In the genomic region with DNA sequence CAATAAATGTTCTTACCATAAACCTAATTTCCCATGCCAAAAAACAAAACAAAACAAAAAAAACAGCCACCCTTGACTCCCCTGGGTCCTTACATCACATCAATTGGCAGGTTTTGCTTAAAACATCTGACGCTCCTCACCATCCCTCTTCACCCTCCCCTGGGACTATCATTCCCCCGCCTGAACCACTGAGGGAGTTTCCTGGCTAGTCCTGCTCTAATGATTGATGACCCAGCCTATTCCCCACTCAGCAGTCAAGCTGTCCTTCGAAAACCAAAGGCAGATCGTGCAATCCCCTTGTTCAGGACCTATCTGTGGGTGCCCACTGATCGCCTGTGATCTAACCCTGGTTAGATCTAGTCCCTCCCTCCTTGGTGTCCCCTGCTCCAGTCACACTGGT, we compare ENCODE assay signal across 22 cellular contexts. TPM values are rescaled to one million over a fixed set of nuclear protein-coding genes. Genes with fewer than 3 reads are reported as not detected.
A peak's percentile ranks its signal among the peaks of the same experiment; 100 is the strongest.
DNase-seq lines count a peak whose midpoint lies in the region; ATAC-seq and TF ChIP-seq lines count a peak whose summit lies in the region.
"Had no signal": no experiment of that assay in that cellular context is flagged by ENCODE, and none has a peak within 500 bp of the region (broad histone marks: within the 10 kb centered on the region; RNA-seq: fewer than 3 reads in every experiment).

No MANE protein-coding gene starts in this region.

- H3K4me3 Mint-ChIP-seq in CD4-positive, alpha-beta T cell, result no peak overlapping the region
- H3K4me3 Mint-ChIP-seq: naive thymus-derived CD4-positive, alpha-beta T cell had no signal

- no peak overlapping the region for H3K4me3 ChIP-seq in stomach
- H3K4me3 ChIP-seq: hepatocyte, PC-9, SJCRH30, skin epidermis, testis had no signal

- POLR2A ChIA-PET in CD4-positive, alpha-beta T cell (lab: Charles Lee), result no interaction called here

- no peaks in the 10 kb centered on the region for H3K36me3 ChIP-seq in stomach
- H3K36me3 ChIP-seq: SJCRH30 had no signal

- no peak for TF ChIP-seq EP300 in stomach (IDR thresholded peaks at IDR 0.05)

- peak; percentile 51 for ATAC-seq in GM18907 (IDR thresholded peaks at IDR 0.05; ENCODE audit: unreplicated experiment)
- ATAC-seq in HG03108 (IDR thresholded peaks at IDR 0.05; ENCODE audit: unreplicated experiment), result peak; percentile 38
- no peak for ATAC-seq in SK-N-SH treated with all-trans-retinoic acid at 6 μM for 48 hours
- ATAC-seq in CD4-positive, alpha-beta T cell (ENCODE audit: poor library complexity), result no peak
- ATAC-seq: naive thymus-derived CD4-positive, alpha-beta T cell had no signal

- no peak overlapping the region for H3K27ac ChIP-seq in CD4-positive, alpha-beta T cell (ENCODE audit: low read depth, low read length)
- H3K27ac ChIP-seq in stomach, result no peak overlapping the region
- H3K27ac ChIP-seq: hepatocyte, PC-9, SJCRH30, skin epidermis, testis had no signal

- H3K4me1 Mint-ChIP-seq in CD4-positive, alpha-beta T cell (ENCODE audit: low read depth), result peaks cover 9% of the 10 kb centered on the region

- DNase-seq in D341Med (ENCODE audit: low spot score), result peak; percentile 41
- peak; percentile 32 for DNase-seq in SK-N-DZ (ENCODE audit: low spot score)
- DNase-seq in LoVo (ENCODE audit: low spot score), result no peak
- DNase-seq in CD4-positive, alpha-beta T cell, result no peak
- no peak for DNase-seq in stomach
- DNase-seq: activated gamma-delta T cell; cerebellar nuclear complex; Kasumi-1; naive thymus-derived CD4-positive, alpha-beta T cell; PC-9; posterior cingulate gyrus; SJCRH30; stimulated activated CD4-positive, alpha-beta T cell treated with anti-CD3 and anti-CD28 coated beads, Interleukin-4, amount 100 ng/mL, for 24 hours; stimulated activated CD8-positive, alpha-beta memory T cell treated with anti-CD3 and anti-CD28 coated beads, Interleukin-4, amount 100 ng/mL, for 48 hours; testis had no signal

- peaks cover 31% of the 10 kb centered on the region for H3K27me3 Mint-ChIP-seq in CD4-positive, alpha-beta T cell

- WGBS in stomach, 5 donors, result 53 to 71% (median 61%) methylated on average over 5 of the region's 5 CpGs

- no peak for TF ChIP-seq CTCF in CD4-positive, alpha-beta T cell (IDR thresholded peaks at IDR 0.05)
- no peak for TF ChIP-seq CTCF in stomach (IDR thresholded peaks at IDR 0.05)

- peaks cover 0 to 21% (median 9%) of the 10 kb centered on the region in 4 donors for H3K4me1 ChIP-seq in stomach
- H3K4me1 ChIP-seq: SJCRH30 had no signal

- CTCF ChIA-PET in CD4-positive, alpha-beta T cell (lab: Charles Lee), result no interaction called here

- H3K36me3 Mint-ChIP-seq in CD4-positive, alpha-beta T cell (ENCODE audit: low read depth), result no peaks in the 10 kb centered on the region

- no peak overlapping the region for H3K27ac Mint-ChIP-seq in CD4-positive, alpha-beta T cell
- H3K27ac Mint-ChIP-seq: naive thymus-derived CD4-positive, alpha-beta T cell had no signal

- peaks cover 3% of the 10 kb centered on the region for H3K9me3 Mint-ChIP-seq in CD4-positive, alpha-beta T cell

- no peak for TF ChIP-seq POLR2A in stomach (IDR thresholded peaks at IDR 0.05)

- no peaks in the 10 kb centered on the region for H3K27me3 ChIP-seq in CD4-positive, alpha-beta T cell (ENCODE audit: control insufficient read depth, insufficient read depth, low read length)
- H3K27me3 ChIP-seq in stomach, result peaks cover 0 to 10% (median 0%) of the 10 kb centered on the region in 3 donors
- H3K27me3 ChIP-seq: hepatocyte, SJCRH30, testis had no signal

- no peaks in the 10 kb centered on the region for H3K9me3 ChIP-seq in CD4-positive, alpha-beta T cell (ENCODE audit: control insufficient read depth, low read length)
- peaks cover 0 to 8% (median 6%) of the 10 kb centered on the region in 4 donors for H3K9me3 ChIP-seq in stomach
- H3K9me3 ChIP-seq: SJCRH30, testis had no signal

- intact Hi-C loops in CD4-positive, alpha-beta T cell (cut with DNase I, micrococcal nuclease), result no loop called here
- intact Hi-C loops in stomach (cut with DNase I; ENCODE audit: low total_unique reads), result no loop called here

TF ChIP-seq in SK-N-SH treated with all-trans-retinoic acid at 6 μM for 48 hours, 23 proteins besides CTCF, POLR2A, EP300 and RAD21:
- no peak for TF ChIP-seq ZC3H10 (CRISPR knock-in tag; IDR thresholded peaks at IDR 0.05)
- no peak for TF ChIP-seq PPARA (CRISPR knock-in tag; IDR thresholded peaks at IDR 0.05; ENCODE audit: borderline replicate concordance)
- TF ChIP-seq TOX (CRISPR knock-in tag; IDR thresholded peaks at IDR 0.05; ENCODE audit: borderline replicate concordance), result no peak
- TF ChIP-seq, protein P1, sequence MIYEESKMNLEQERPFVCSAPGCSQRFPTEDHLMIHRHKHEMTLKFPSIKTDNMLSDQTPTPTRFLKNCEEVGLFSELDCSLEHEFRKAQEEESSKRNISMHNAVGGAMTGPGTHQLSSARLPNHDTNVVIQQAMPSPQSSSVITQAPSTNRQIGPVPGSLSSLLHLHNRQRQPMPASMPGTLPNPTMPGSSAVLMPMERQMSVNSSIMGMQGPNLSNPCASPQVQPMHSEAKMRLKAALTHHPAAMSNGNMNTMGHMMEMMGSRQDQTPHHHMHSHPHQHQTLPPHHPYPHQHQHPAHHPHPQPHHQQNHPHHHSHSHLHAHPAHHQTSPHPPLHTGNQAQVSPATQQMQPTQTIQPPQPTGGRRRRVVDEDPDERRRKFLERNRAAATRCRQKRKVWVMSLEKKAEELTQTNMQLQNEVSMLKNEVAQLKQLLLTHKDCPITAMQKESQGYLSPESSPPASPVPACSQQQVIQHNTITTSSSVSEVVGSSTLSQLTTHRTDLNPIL (CRISPR knock-in tag; IDR thresholded peaks at IDR 0.05; ENCODE audit: low read depth), result no peak
- TF ChIP-seq RARB (CRISPR knock-in tag; IDR thresholded peaks at IDR 0.05), result no peak
- TF ChIP-seq ZNF8 (CRISPR knock-in tag; IDR thresholded peaks at IDR 0.05), result no peak
- TF ChIP-seq ZNF70 (CRISPR knock-in tag; IDR thresholded peaks at IDR 0.05), result no peak
- TF ChIP-seq, protein P2, sequence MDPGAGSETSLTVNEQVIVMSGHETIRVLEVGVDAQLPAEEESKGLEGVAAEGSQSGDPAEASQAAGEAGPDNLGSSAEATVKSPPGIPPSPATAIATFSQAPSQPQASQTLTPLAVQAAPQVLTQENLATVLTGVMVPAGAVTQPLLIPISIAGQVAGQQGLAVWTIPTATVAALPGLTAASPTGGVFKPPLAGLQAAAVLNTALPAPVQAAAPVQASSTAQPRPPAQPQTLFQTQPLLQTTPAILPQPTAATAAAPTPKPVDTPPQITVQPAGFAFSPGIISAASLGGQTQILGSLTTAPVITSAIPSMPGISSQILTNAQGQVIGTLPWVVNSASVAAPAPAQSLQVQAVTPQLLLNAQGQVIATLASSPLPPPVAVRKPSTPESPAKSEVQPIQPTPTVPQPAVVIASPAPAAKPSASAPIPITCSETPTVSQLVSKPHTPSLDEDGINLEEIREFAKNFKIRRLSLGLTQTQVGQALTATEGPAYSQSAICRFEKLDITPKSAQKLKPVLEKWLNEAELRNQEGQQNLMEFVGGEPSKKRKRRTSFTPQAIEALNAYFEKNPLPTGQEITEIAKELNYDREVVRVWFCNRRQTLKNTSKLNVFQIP (CRISPR knock-in tag; IDR thresholded peaks at IDR 0.05; ENCODE audit: borderline replicate concordance, low read depth), result no peak
- no peak for TF ChIP-seq OSR1 (CRISPR knock-in tag; IDR thresholded peaks at IDR 0.05)
- no peak for TF ChIP-seq ZNF565 (CRISPR knock-in tag; conservative IDR thresholded peaks at IDR 0.05; ENCODE audit: low read depth)

RNA-seq across cellular contexts. Expression of gene FRMPD2, which starts 11.2 kb away (rescaled TPM):
- polyA plus RNA-seq in SK-N-DZ (2014; cell fraction: cytosol; rRNA removed), result not detected in 2 replicates
- 0.09 TPM in 1 of 2 replicates, not detected in the other for polyA plus RNA-seq in SK-N-DZ (2014; cell fraction: nucleus; rRNA removed)
- not detected for total RNA-seq in CD4-positive, alpha-beta T cell
- total RNA-seq in stomach, result under 1 TPM in 2 of 5 donors, not detected in 3; under 0.01 TPM
- under 1 TPM in 2 of 3 donors, not detected in 1; 0.06 to 0.15 TPM for polyA plus RNA-seq in stomach
- total RNA-seq: SJCRH30 had no signal
- polyA plus RNA-seq: AG04450; keratinocyte; naive thymus-derived CD4-positive, alpha-beta T cell had no signal

RNA-seq across cellular contexts. Expression of gene MAPK8, which starts 20.8 kb away (rescaled TPM):
- 68.9 and 88.1 TPM in 2 replicates for polyA plus RNA-seq in SK-N-DZ (2014; cell fraction: cytosol; rRNA removed)
- polyA plus RNA-seq in SK-N-DZ (2014; cell fraction: nucleus; rRNA removed), result 96.6 and 103 TPM in 2 replicates
- total RNA-seq in CD4-positive, alpha-beta T cell, result 10 to 100 TPM; 47.8 to 50.6 TPM
- 10 to 100 TPM in 4 of 5 donors, 1 to 10 TPM in 1; 1.2 to 85.0 (median 34.4) TPM for total RNA-seq in stomach
- polyA plus RNA-seq in stomach, result 10 to 100 TPM in 1 of 3 donors, 1 to 10 TPM in 2; 7.3 to 16.5 (median 8.8) TPM

Comparison
In these comparisons a context has a peak if more than half of its experiments do, and no peak if none do; other contexts are left out.
1. DNase-seq: peak in D341Med (single experiment) and SK-N-DZ (single experiment); none in LoVo (single experiment), CD4-positive, alpha-beta T cell (0 of 10) and stomach (single experiment).
2. ATAC-seq: peak in GM18907 (single experiment) and HG03108 (single experiment); none in SK-N-SH treated with all-trans-retinoic acid at 6 μM for 48 hours (single experiment) and CD4-positive, alpha-beta T cell (single experiment).